In genomic region chr1:100883963-100884362, GRCh38 we compare ENCODE assay signal across 10 cellular contexts. TPM values are rescaled to one million over a fixed set of nuclear protein-coding genes. Genes with fewer than 3 reads are reported as not detected.
DNase-seq lines count a peak whose midpoint lies in the region; ATAC-seq and TF ChIP-seq lines count a peak whose summit lies in the region.
"Had no signal": no experiment of that assay in that cellular context is flagged by ENCODE, and none has a peak within 500 bp of the region (broad histone marks: within the 10 kb centered on the region; RNA-seq: fewer than 3 reads in every experiment).

No MANE protein-coding gene starts in this region.

- no peaks in the 10 kb centered on the region for H3K4me1 ChIP-seq in Loucy (ENCODE audit: insufficient read depth, low read length, poor library complexity, severe bottlenecking)
- H3K4me1 ChIP-seq in testis: no peaks in the 10 kb centered on the region
- H3K4me1 ChIP-seq: upper lobe of right lung had no signal

- no peak overlapping the region for H3K4me3 Mint-ChIP-seq in mesothelial cell of epicardium

- no peaks in the 10 kb centered on the region for H3K27me3 ChIP-seq in Loucy (ENCODE audit: insufficient read depth, low read length, poor library complexity, severe bottlenecking)
- H3K27me3 ChIP-seq in testis: no peaks in the 10 kb centered on the region
- H3K27me3 ChIP-seq: upper lobe of right lung had no signal

- H3K36me3 Mint-ChIP-seq in mesothelial cell of epicardium: peaks cover 22% of the 10 kb centered on the region

- H3K27ac ChIP-seq in testis: no peak overlapping the region
- H3K27ac ChIP-seq: upper lobe of right lung had no signal

- TF ChIP-seq CTCF in Loucy (conservative IDR thresholded peaks at IDR 0.05; ENCODE audit: low read length) (peak; percentile 49), astrocyte of the spinal cord (IDR thresholded peaks at IDR 0.05; ENCODE audit: low read depth, low read length) (peak; percentile 32), mesothelial cell of epicardium (IDR thresholded peaks at IDR 0.05; ENCODE audit: unreplicated experiment) (no peak), testis (IDR thresholded peaks at IDR 0.05) (no peak)

- WGBS in testis, 2 donors: 49 to 68% methylated on average over 4 of the region's 4 CpGs

- H3K79me2 ChIP-seq in Loucy (ENCODE audit: insufficient read depth, low read length): no peaks in the 10 kb centered on the region

- no peaks in the 10 kb centered on the region for H4K20me1 ChIP-seq in Loucy (ENCODE audit: insufficient read depth, low read length, poor library complexity, severe bottlenecking)

- H3K4me3 ChIP-seq in Loucy (ENCODE audit: low read length, poor library complexity, severe bottlenecking) (no peak overlapping the region), astrocyte of the spinal cord (ENCODE audit: low read depth, low read length) (no peak overlapping the region), testis (no peak overlapping the region)
- H3K4me3 ChIP-seq: upper lobe of right lung had no signal

- intact Hi-C loops in testis (cut with DNase I; ENCODE audit: low total_unique reads): no loop called here

- peaks cover 8% of the 10 kb centered on the region for H3K9me3 Mint-ChIP-seq in mesothelial cell of epicardium

- TF ChIP-seq POLR2A in testis (IDR thresholded peaks at IDR 0.05): no peak

- peaks cover 9% of the 10 kb centered on the region for H3K4me1 Mint-ChIP-seq in mesothelial cell of epicardium

- no peaks in the 10 kb centered on the region for H3K27me3 Mint-ChIP-seq in mesothelial cell of epicardium (ENCODE audit: low read depth)

- no peak overlapping the region for H3K4me2 ChIP-seq in Loucy (ENCODE audit: low read depth, low read length, poor library complexity, severe bottlenecking)

- H3K27ac Mint-ChIP-seq in mesothelial cell of epicardium: peak overlapping the region; percentile 57

- H3K9ac ChIP-seq in Loucy (ENCODE audit: low read depth, low read length, poor library complexity, severe bottlenecking): no peak overlapping the region

- peaks cover under 1% of the 10 kb centered on the region; the same call in 1 of the 2 replicates for H3K9me3 ChIP-seq in Loucy (ENCODE audit: insufficient read depth, low read depth, low read length)
- no peaks in the 10 kb centered on the region for H3K9me3 ChIP-seq in testis

- H3K36me3 ChIP-seq in Loucy (ENCODE audit: insufficient read depth, low read length) (no peaks in the 10 kb centered on the region), testis (ENCODE audit: low read depth, missing control alignments) (no peaks in the 10 kb centered on the region)
- H3K36me3 ChIP-seq: upper lobe of right lung had no signal

- DNase-seq in Caki2 (ENCODE audit: low read depth) (peak; percentile 58), astrocyte of the spinal cord (ENCODE audit: low read depth, low spot score) (peak; percentile 82), mesothelial cell of epicardium (ENCODE audit: low spot score in 2 of 2, unreplicated experiment in 2 of 2) (no peak), epidermal melanocyte (ENCODE audit: insufficient read length, low spot score) (no peak), testis (no peak)
- DNase-seq: NCI-H1092 treated with DMSO at 0.1 percent for 48 hours, upper lobe of right lung had no signal

- H3F3A ChIP-seq in Loucy (ENCODE audit: low read depth): no peaks in the 10 kb centered on the region

- no peaks in the 10 kb centered on the region for H3K9me2 ChIP-seq in Loucy (replicated peaks; ENCODE audit: low read depth, low read length)

- H2AFZ ChIP-seq in Loucy (ENCODE audit: low read length): no peak overlapping the region

- in situ Hi-C loops in Caki2 (cut with HindIII; ENCODE audit: low pct_unique_long_range_greater_than_20kb, low sequenced_read_pairs): no loop called here
- in situ Hi-C loops in astrocyte of the spinal cord (cut with HindIII; ENCODE audit: low sequenced_read_pairs): no loop called here

- ATAC-seq in HG02759 (IDR thresholded peaks at IDR 0.05; ENCODE audit: unreplicated experiment) (no peak), HG03521 (IDR thresholded peaks at IDR 0.05; ENCODE audit: unreplicated experiment) (no peak)
- ATAC-seq: upper lobe of right lung had no signal

RNA-seq across cellular contexts. Expression of gene EXTL2, which starts 10.7 kb away (rescaled TPM):
- 1.8 and 3.9 TPM in 2 replicates for total RNA-seq in Caki2 (2014; rRNA removed; shearing (Covaris generic); ENCODE audit: low replicate concordance)
- 49.8 to 52.0 TPM (median 50.2 TPM) in 3 replicates for total RNA-seq in mesothelial cell of epicardium
- total RNA-seq in testis: 10 to 100 TPM; 12.8 to 16.9 TPM
- 16.1 TPM for polyA plus RNA-seq in testis (ENCODE audit: insufficient read depth, low read depth, low replicate concordance)

RNA-seq across cellular contexts. Expression of gene SLC30A7, which starts 11.9 kb away (rescaled TPM):
- total RNA-seq in Caki2 (2014; rRNA removed; shearing (Covaris generic); ENCODE audit: low replicate concordance): 10.8 and 28.4 TPM in 2 replicates
- total RNA-seq in mesothelial cell of epicardium: 40.8 to 43.5 TPM (median 41.4 TPM) in 3 replicates
- 10 to 100 TPM; 14.1 to 14.7 TPM for total RNA-seq in testis
- polyA plus RNA-seq in testis (ENCODE audit: insufficient read depth, low read depth, low replicate concordance): 7.1 TPM

Comparison
In these comparisons a context has a peak if more than half of its experiments do, and no peak if none do; other contexts are left out.
1. DNase-seq: peak in Caki2 (single experiment) and astrocyte of the spinal cord (single experiment); none in mesothelial cell of epicardium (0 of 2), epidermal melanocyte (single experiment) and testis (single experiment).
2. CTCF ChIP-seq: peak in Loucy (single experiment) and astrocyte of the spinal cord (single experiment); none in mesothelial cell of epicardium (single experiment) and testis (0 of 3).